8 cellular contexts compared by ENCODE assay signal in the genomic region with DNA sequence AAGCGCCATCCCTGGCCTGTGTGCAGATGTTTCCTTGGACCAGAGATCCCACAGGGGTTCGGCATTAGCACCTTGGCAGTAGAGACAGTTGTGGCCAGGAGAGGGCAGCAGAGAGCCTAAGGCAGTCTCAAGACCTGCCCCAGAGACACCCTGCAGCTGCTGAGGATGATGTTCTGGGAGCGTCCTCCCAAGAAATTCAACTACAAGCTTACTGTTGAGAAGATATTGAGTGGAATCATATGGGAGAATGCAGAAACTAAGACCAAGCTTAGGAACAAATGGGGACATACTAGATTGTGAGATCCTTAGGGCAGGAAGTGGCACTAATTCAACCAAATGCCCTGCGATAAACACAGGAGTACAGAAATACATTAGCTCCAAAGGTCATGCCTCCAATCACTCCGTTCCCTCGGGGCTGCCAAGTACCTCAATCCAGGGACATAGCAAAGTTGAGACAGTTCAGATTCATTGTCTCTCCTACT. TPM values are rescaled to one million over a fixed set of nuclear protein-coding genes. Genes with fewer than 3 reads are reported as not detected.
A peak's percentile ranks its signal among the peaks of the same experiment; 100 is the strongest.
DNase-seq lines count a peak whose midpoint lies in the region; ATAC-seq lines count a peak whose summit lies in the region.

No MANE protein-coding gene starts in this region.

- peaks cover 44% of the 10 kb centered on the region for H3K4me1 Mint-ChIP-seq in activated CD4-positive, alpha-beta memory T cell treated with anti-CD3 and anti-CD28 coated beads for 36 hours (ENCODE audit: low read depth)

- peak overlapping the region; percentile 28 for H3K4me3 Mint-ChIP-seq in activated CD4-positive, alpha-beta memory T cell treated with anti-CD3 and anti-CD28 coated beads for 36 hours

- intact Hi-C loops in activated CD4-positive, alpha-beta memory T cell treated with anti-CD3 and anti-CD28 coated beads for 36 hours (cut with micrococcal nuclease), result loop anchor here (1.0 to 2.0 kb wide), 6 partner anchors 15 to 270 kb away; no protein-coding TSS in a partner anchor

- no peaks in the 10 kb centered on the region for H3K9me3 Mint-ChIP-seq in activated CD4-positive, alpha-beta memory T cell treated with anti-CD3 and anti-CD28 coated beads for 36 hours

- peak; percentile 98 for ATAC-seq in HG03354 (IDR thresholded peaks at IDR 0.05; ENCODE audit: poor library complexity, severe bottlenecking, unreplicated experiment)

- POLR2A ChIA-PET in activated CD4-positive, alpha-beta memory T cell treated with anti-CD3 and anti-CD28 coated beads for 36 hours (lab: Charles Lee), result interaction anchor here (0.6 to 1.9 kb wide), 8 partner anchors 9 to 112 kb away, joined by 3 to 15 read pairs (median 8); no protein-coding TSS in a partner anchor

- no peak overlapping the region for H3K27ac Mint-ChIP-seq in activated CD4-positive, alpha-beta memory T cell treated with anti-CD3 and anti-CD28 coated beads for 36 hours

- DNase-seq in C1 segment of cervical spinal cord (lab: John Stamatoyannopoulos, UW), result peak in 11 of 14 donors; percentile 30 to 84 (median 70)
- peak; percentile 51 for DNase-seq in GM19240 (ENCODE audit: insufficient read length, low spot score)
- DNase-seq in NCI-H748 treated with DMSO at 0.1 percent for 48 hours (lab: John Stamatoyannopoulos, UW), result peak; percentile 56
- peak; percentile 91 for DNase-seq in activated CD4-positive, alpha-beta memory T cell treated with anti-CD3 and anti-CD28 coated beads for 36 hours
- peak; percentile 88 for DNase-seq in ecto neural progenitor cell (ENCODE audit: low spot score)
- DNase-seq in medulla oblongata (ENCODE audit: extremely low spot score), result peak; percentile 93
- DNase-seq in stimulated activated CD8-positive, alpha-beta memory T cell treated with anti-CD3 and anti-CD28 coated beads, Interleukin-15, amount 100 ng/mL, for 48 hours (ENCODE audit: low read depth in 2 of 2), result peak; percentile 71 to 73

- H3K36me3 Mint-ChIP-seq in activated CD4-positive, alpha-beta memory T cell treated with anti-CD3 and anti-CD28 coated beads for 36 hours, result peaks cover 3% of the 10 kb centered on the region

- no peaks in the 10 kb centered on the region for H3K27me3 Mint-ChIP-seq in activated CD4-positive, alpha-beta memory T cell treated with anti-CD3 and anti-CD28 coated beads for 36 hours

- CTCF ChIA-PET in activated CD4-positive, alpha-beta memory T cell treated with anti-CD3 and anti-CD28 coated beads for 36 hours (lab: Charles Lee), result interaction anchor here (0.6 to 17.2 kb wide), 64 partner anchors 10 to 683 kb away, joined by 3 to 316 read pairs (median 4); a partner anchor contains a TSS

RNA-seq across cellular contexts. Expression of a gene that starts 2.0 kb away (rescaled TPM):
- 1 to 10 TPM in 1 of 2 experiments, under 1 TPM in 1; 0.82 to 1.5 TPM for total RNA-seq in activated CD4-positive, alpha-beta memory T cell treated with anti-CD3 and anti-CD28 coated beads for 36 hours

Comparison
In these comparisons a context has a peak if more than half of its experiments do, and no peak if none do; other contexts are left out.
1. Peak in every context shown above with its lines: DNase-seq and ATAC-seq.